Comparison of ENCODE assay signal across 11 cellular contexts in the genomic region with DNA sequence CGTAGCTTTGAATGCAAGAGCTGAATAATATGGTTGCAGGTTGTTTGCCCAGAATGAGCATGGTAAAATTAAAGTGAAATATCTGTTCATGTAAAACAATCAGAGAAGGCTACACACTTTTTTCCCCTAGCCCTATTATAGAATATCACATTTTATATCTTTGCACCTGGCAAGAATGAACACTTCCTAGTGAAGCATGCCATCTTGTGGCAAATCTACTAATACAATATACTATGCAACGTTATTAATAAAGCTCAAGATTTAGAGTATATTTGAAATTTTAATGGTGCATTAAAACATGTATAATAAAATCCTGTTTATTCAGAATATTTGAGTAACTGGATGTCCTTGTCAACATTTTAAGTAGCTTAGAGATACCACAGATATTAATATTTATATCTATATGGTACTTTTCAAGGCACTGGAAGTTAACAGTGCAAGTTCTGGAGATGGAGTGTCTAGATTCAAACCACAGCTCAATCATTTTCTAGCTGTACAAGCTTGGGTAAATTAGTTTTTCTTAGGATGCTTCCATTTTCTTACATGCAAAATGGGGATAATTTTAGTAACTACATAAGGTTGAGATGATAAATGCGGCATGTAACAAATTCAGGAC.
DNase-seq lines count a peak whose midpoint lies in the region; ATAC-seq, FAIRE-seq and TF ChIP-seq lines count a peak whose summit lies in the region.
"Had no signal": no experiment of that assay in that cellular context is flagged by ENCODE, and none has a peak within 500 bp of the region (broad histone marks: within the 10 kb centered on the region; RNA-seq: fewer than 3 reads in every experiment).

No MANE protein-coding gene starts in this region.

- no peak for ATAC-seq in T-helper 17 cell
- ATAC-seq: activated naive CD8-positive, alpha-beta T cell treated with anti-CD3 and anti-CD28 coated beads, Interleukin-2, amount 50 U/mL, for 24 hours had no signal

- no peak overlapping the region for H3K27ac ChIP-seq in RWPE1

- DNase-seq in ACHN: peak; percentile 27
- peak; percentile 4 for DNase-seq in HTR-8/SVneo (ENCODE audit: insufficient read length, low spot score)
- no peak for DNase-seq in RWPE1 (ENCODE audit: low spot score)
- DNase-seq in glomerular visceral epithelial cell (ENCODE audit: extremely low spot score): peak; percentile 9
- no peak for DNase-seq in T-helper 17 cell
- no peak for DNase-seq in activated CD4-positive, alpha-beta T cell treated with anti-CD3 and anti-CD28 coated beads, Interleukin-2, amount 10 ng/mL, durations not matched to agents 7 days and 5 days
- no peak for DNase-seq in HAP-1 (ENCODE audit: low spot score in 2 of 2)
- no peak for DNase-seq in activated CD4-positive, alpha-beta T cell treated with anti-CD3 and anti-CD28 coated beads, Interleukin-2, amount 10 ng/mL, durations not matched to agents 24 days and 14 days
- DNase-seq: activated naive CD8-positive, alpha-beta T cell treated with anti-CD3 and anti-CD28 coated beads, Interleukin-2, amount 50 U/mL, for 24 hours had no signal

- intact Hi-C loops in activated CD4-positive, alpha-beta T cell treated with anti-CD3 and anti-CD28 coated beads, Interleukin-2, amount 10 ng/mL, durations not matched to agents 24 days and 14 days (cut with micrococcal nuclease): no loop called here

- no peaks in the 10 kb centered on the region for H3K4me1 ChIP-seq in HAP-1

- POLR2A ChIA-PET in RWPE1 (lab: Yijun Ruan, JAX; ENCODE audit: low non-redundant PET): no interaction called here
- POLR2A ChIA-PET in activated CD4-positive, alpha-beta T cell treated with anti-CD3 and anti-CD28 coated beads, Interleukin-2, amount 10 ng/mL, durations not matched to agents 7 days and 5 days (lab: Charles Lee): no interaction called here

- H3K9me3 ChIP-seq in T-helper 17 cell (ENCODE audit: control insufficient read depth, low read length, poor library complexity, severe bottlenecking): no peaks in the 10 kb centered on the region
- H3K9me3 ChIP-seq in HAP-1: no peaks in the 10 kb centered on the region

- no peak overlapping the region for H3K4me3 Mint-ChIP-seq in T-helper 17 cell
- no peak overlapping the region for H3K4me3 Mint-ChIP-seq in activated CD4-positive, alpha-beta T cell treated with anti-CD3 and anti-CD28 coated beads, Interleukin-2, amount 10 ng/mL, durations not matched to agents 7 days and 5 days
- no peak overlapping the region for H3K4me3 Mint-ChIP-seq in activated CD4-positive, alpha-beta T cell treated with anti-CD3 and anti-CD28 coated beads, Interleukin-2, amount 10 ng/mL, durations not matched to agents 24 days and 14 days
- H3K4me3 Mint-ChIP-seq: activated naive CD8-positive, alpha-beta T cell treated with anti-CD3 and anti-CD28 coated beads, Interleukin-2, amount 50 U/mL, for 24 hours; T-helper 1 cell treated with Interleukin-12 subunit alpha and Interleukin-12 subunit beta and Interleukin-4 antibody, amounts not matched to agents 30 μg/mL and 1 μg/mL, for 36 hours had no signal

- no peaks in the 10 kb centered on the region for H3K27me3 ChIP-seq in HAP-1 (ENCODE audit: low read depth)

- CTCF ChIA-PET in RWPE1 (lab: Yijun Ruan, JAX): interaction anchor here (0.5 to 2.0 kb wide), 17 partner anchors 9 to 1894 kb away, joined by 3 to 12 read pairs (median 3); no protein-coding TSS in a partner anchor
- CTCF ChIA-PET in activated CD4-positive, alpha-beta T cell treated with anti-CD3 and anti-CD28 coated beads, Interleukin-2, amount 10 ng/mL, durations not matched to agents 7 days and 5 days (lab: Charles Lee): no interaction called here

- in situ Hi-C loops in ACHN (cut with HindIII; ENCODE audit: low pct_ligation_motif_present, low pct_unique_long_range_greater_than_20kb, low sequenced_read_pairs): no loop called here
- in situ Hi-C loops in HAP-1 (cut with MboI; ENCODE audit: low sequenced_read_pairs): no loop called here

- no peaks in the 10 kb centered on the region for H3K36me3 ChIP-seq in HAP-1 (replicated peaks)

- no peaks in the 10 kb centered on the region for H3K9me3 Mint-ChIP-seq in activated CD4-positive, alpha-beta T cell treated with anti-CD3 and anti-CD28 coated beads, Interleukin-2, amount 10 ng/mL, durations not matched to agents 7 days and 5 days
- no peaks in the 10 kb centered on the region for H3K9me3 Mint-ChIP-seq in activated CD4-positive, alpha-beta T cell treated with anti-CD3 and anti-CD28 coated beads, Interleukin-2, amount 10 ng/mL, durations not matched to agents 24 days and 14 days
- H3K9me3 Mint-ChIP-seq: T-helper 1 cell treated with Interleukin-12 subunit alpha and Interleukin-12 subunit beta and Interleukin-4 antibody, amounts not matched to agents 30 μg/mL and 1 μg/mL, for 36 hours had no signal

- TF ChIP-seq CTCF in RWPE1 (conservative IDR thresholded peaks at IDR 0.05; ENCODE audit: low read depth): peak; percentile 50; the same call in 1 of the 2 replicates

- FAIRE-seq in HTR-8/SVneo (lab: Jason Lieb, UNC): no peak

- H3K4me3 ChIP-seq in HAP-1: no peak overlapping the region
- H3K4me3 ChIP-seq: lung had no signal

- no peaks in the 10 kb centered on the region for H3K4me1 Mint-ChIP-seq in T-helper 17 cell
- H3K4me1 Mint-ChIP-seq in activated CD4-positive, alpha-beta T cell treated with anti-CD3 and anti-CD28 coated beads, Interleukin-2, amount 10 ng/mL, durations not matched to agents 7 days and 5 days: no peaks in the 10 kb centered on the region
- H3K4me1 Mint-ChIP-seq in activated CD4-positive, alpha-beta T cell treated with anti-CD3 and anti-CD28 coated beads, Interleukin-2, amount 10 ng/mL, durations not matched to agents 24 days and 14 days: no peaks in the 10 kb centered on the region
- H3K4me1 Mint-ChIP-seq: activated naive CD8-positive, alpha-beta T cell treated with anti-CD3 and anti-CD28 coated beads, Interleukin-2, amount 50 U/mL, for 24 hours had no signal

- no peak overlapping the region for H3K27ac Mint-ChIP-seq in T-helper 17 cell
- H3K27ac Mint-ChIP-seq in activated CD4-positive, alpha-beta T cell treated with anti-CD3 and anti-CD28 coated beads, Interleukin-2, amount 10 ng/mL, durations not matched to agents 7 days and 5 days: no peak overlapping the region
- no peak overlapping the region for H3K27ac Mint-ChIP-seq in activated CD4-positive, alpha-beta T cell treated with anti-CD3 and anti-CD28 coated beads, Interleukin-2, amount 10 ng/mL, durations not matched to agents 24 days and 14 days
- H3K27ac Mint-ChIP-seq: activated naive CD8-positive, alpha-beta T cell treated with anti-CD3 and anti-CD28 coated beads, Interleukin-2, amount 50 U/mL, for 24 hours; T-helper 1 cell treated with Interleukin-12 subunit alpha and Interleukin-12 subunit beta and Interleukin-4 antibody, amounts not matched to agents 30 μg/mL and 1 μg/mL, for 36 hours had no signal

- no peaks in the 10 kb centered on the region for H3K27me3 Mint-ChIP-seq in T-helper 17 cell
- H3K27me3 Mint-ChIP-seq in activated CD4-positive, alpha-beta T cell treated with anti-CD3 and anti-CD28 coated beads, Interleukin-2, amount 10 ng/mL, durations not matched to agents 7 days and 5 days: no peaks in the 10 kb centered on the region
- no peaks in the 10 kb centered on the region for H3K27me3 Mint-ChIP-seq in activated CD4-positive, alpha-beta T cell treated with anti-CD3 and anti-CD28 coated beads, Interleukin-2, amount 10 ng/mL, durations not matched to agents 24 days and 14 days
- H3K27me3 Mint-ChIP-seq: activated naive CD8-positive, alpha-beta T cell treated with anti-CD3 and anti-CD28 coated beads, Interleukin-2, amount 50 U/mL, for 24 hours had no signal

- H3K36me3 Mint-ChIP-seq in T-helper 17 cell (ENCODE audit: low read depth): no peaks in the 10 kb centered on the region
- H3K36me3 Mint-ChIP-seq in activated CD4-positive, alpha-beta T cell treated with anti-CD3 and anti-CD28 coated beads, Interleukin-2, amount 10 ng/mL, durations not matched to agents 7 days and 5 days (ENCODE audit: low read depth): no peaks in the 10 kb centered on the region
- H3K36me3 Mint-ChIP-seq in activated CD4-positive, alpha-beta T cell treated with anti-CD3 and anti-CD28 coated beads, Interleukin-2, amount 10 ng/mL, durations not matched to agents 24 days and 14 days (ENCODE audit: low read depth): no peaks in the 10 kb centered on the region

Comparison
In these comparisons a context has a peak if more than half of its experiments do, and no peak if none do; other contexts are left out.
1. DNase-seq: peak in ACHN (single experiment), HTR-8/SVneo (single experiment) and glomerular visceral epithelial cell (single experiment); none in RWPE1 (single experiment), T-helper 17 cell (0 of 3), activated CD4-positive, alpha-beta T cell treated with anti-CD3 and anti-CD28 coated beads, Interleukin-2, amount 10 ng/mL, durations not matched to agents 7 days and 5 days (single experiment), HAP-1 (0 of 2) and activated CD4-positive, alpha-beta T cell treated with anti-CD3 and anti-CD28 coated beads, Interleukin-2, amount 10 ng/mL, durations not matched to agents 24 days and 14 days (single experiment).